Comparison of ENCODE assay signal across 16 cellular contexts in the genomic region with DNA sequence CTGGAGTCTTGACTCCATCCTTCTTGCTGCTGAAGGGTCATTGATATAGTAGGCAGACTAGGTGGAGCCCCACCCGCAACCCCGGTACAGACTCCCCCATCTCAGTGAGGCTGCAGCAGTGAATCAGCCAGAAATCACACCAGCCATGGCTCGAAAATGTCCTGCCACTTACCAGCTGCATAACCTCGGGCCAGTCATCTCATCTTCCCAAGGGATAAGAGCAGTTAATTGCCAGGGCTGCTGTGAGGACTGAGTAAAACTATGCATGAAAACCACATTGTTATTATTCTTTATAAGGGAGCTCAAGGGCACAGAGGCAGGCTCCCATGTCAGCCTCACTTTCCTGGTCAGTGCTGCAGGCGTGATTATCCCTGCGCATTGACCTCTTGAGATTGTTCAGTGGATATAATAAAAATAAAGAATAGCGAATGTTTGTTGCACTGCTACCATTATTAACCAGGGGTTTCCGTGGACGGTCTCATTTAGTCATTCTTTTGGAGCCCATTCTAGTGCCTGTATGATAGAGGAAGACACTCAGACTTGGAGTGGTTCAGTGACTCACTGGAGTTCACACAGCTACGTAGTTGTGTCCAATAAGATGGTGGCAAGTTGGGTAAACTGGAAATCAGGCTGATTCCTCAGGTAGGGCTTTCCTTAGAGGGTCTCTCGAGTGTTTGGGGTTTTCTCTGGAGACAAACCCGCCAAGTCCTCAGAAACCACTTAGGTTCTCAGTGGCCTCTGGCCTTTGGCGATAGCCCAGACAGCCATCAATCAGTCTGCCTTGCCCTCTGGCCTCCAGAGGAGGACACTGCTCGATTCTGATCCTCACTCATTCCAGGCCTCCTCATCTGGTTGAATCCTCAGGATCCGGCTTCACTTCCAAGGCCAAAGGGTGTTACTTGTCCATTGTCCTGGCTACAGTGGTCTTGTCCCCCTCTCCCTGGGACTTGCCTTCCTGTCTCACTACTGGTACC. TPM values are rescaled to one million over a fixed set of nuclear protein-coding genes. Genes with fewer than 3 reads are reported as not detected.
DNase-seq lines count a peak whose midpoint lies in the region; ATAC-seq and TF ChIP-seq lines count a peak whose summit lies in the region.
"Had no signal": no experiment of that assay in that cellular context is flagged by ENCODE, and none has a peak within 500 bp of the region (broad histone marks: within the 10 kb centered on the region; RNA-seq: fewer than 3 reads in every experiment).

No MANE protein-coding gene starts in this region.

- no peaks in the 10 kb centered on the region for H3K36me3 ChIP-seq in right atrium auricular region
- H3K36me3 ChIP-seq: spleen, tibial nerve had no signal

- peaks cover 0 to 32% of the 10 kb centered on the region in 2 donors for H3K4me1 ChIP-seq in right atrium auricular region

- in situ Hi-C loops in astrocyte of the spinal cord (cut with HindIII; ENCODE audit: low sequenced_read_pairs), result no loop called here

- no peaks in the 10 kb centered on the region for H3K27me3 ChIP-seq in right atrium auricular region
- H3K27me3 ChIP-seq: spleen, tibial nerve had no signal

- intact Hi-C loops in Right ventricle myocardium inferior (cut with DNase I), result no loop called here

- ATAC-seq in Right ventricle myocardium inferior, result peak; percentile 44
- ATAC-seq: natural killer cell treated with Interleukin-12 subunit alpha and Interleukin-12 subunit beta and Interleukin-15 and Interleukin-18, amount 100 ng/mL, for 72 hours had no signal

- H3K9me3 ChIP-seq in right atrium auricular region, result no peaks in the 10 kb centered on the region
- H3K9me3 ChIP-seq: spleen, tibial nerve had no signal

- peak overlapping the region in 1 of 2 donors; percentile 17 for H3K27ac ChIP-seq in right atrium auricular region
- H3K27ac ChIP-seq: spleen, tibial nerve had no signal

- TF ChIP-seq CTCF in right atrium auricular region (IDR thresholded peaks at IDR 0.05) (no peak), astrocyte of the spinal cord (IDR thresholded peaks at IDR 0.05; ENCODE audit: low read depth, low read length) (no peak)

- DNase-seq in Right ventricle myocardium inferior (ENCODE audit: missing footprints) (no peak), right atrium auricular region (ENCODE audit: low spot score) (no peak), astrocyte of the spinal cord (ENCODE audit: low read depth, low spot score) (peak; percentile 89), hepatic stellate cell (ENCODE audit: low spot score) (peak; percentile 82), NCI-H1417 treated with DMSO at 0.1 percent for 48 hours (lab: John Stamatoyannopoulos, UW) (no peak), UCSD-AML1 (lab: John Stamatoyannopoulos, UW; ENCODE audit: unreplicated experiment) (no peak), ecto neural progenitor cell (ENCODE audit: low spot score) (no peak)
- DNase-seq in stimulated activated naive CD4-positive, alpha-beta T cell treated with Interleukin-2 at 50 U/mL for 16 hours (lab: John Stamatoyannopoulos, UW), result no peak
- DNase-seq: activated B cell treated with CpG ODN at 0.5 μM for 24 hours; activated T-cell treated with anti-CD3 and anti-CD28 coated beads, Interleukin-2, amount 50 U/mL, for 48 hours; erythroblast; KG1; NCI-H1694 treated with DMSO at 0.1 percent for 48 hours; spleen had no signal

- H3K4me3 ChIP-seq in right atrium auricular region, result no peak overlapping the region
- H3K4me3 ChIP-seq in astrocyte of the spinal cord (ENCODE audit: low read depth, low read length), result no peak overlapping the region
- H3K4me3 ChIP-seq: spleen, tibial nerve had no signal

RNA-seq across cellular contexts. Expression of gene COL15A1, which starts 39.9 kb away (rescaled TPM):
- 58.3 TPM for total RNA-seq in Right ventricle myocardium inferior
- 10 to 100 TPM; 22.4 to 38.2 TPM for total RNA-seq in right atrium auricular region

Comparison
In these comparisons a context has a peak if more than half of its experiments do, and no peak if none do; other contexts are left out.
1. DNase-seq: peak in astrocyte of the spinal cord (single experiment) and hepatic stellate cell (single experiment); none in Right ventricle myocardium inferior (single experiment), right atrium auricular region (single experiment), NCI-H1417 treated with DMSO at 0.1 percent for 48 hours (single experiment), stimulated activated naive CD4-positive, alpha-beta T cell treated with Interleukin-2 at 50 U/mL for 16 hours (single experiment), UCSD-AML1 (single experiment) and ecto neural progenitor cell (single experiment).